10 cellular contexts compared by ENCODE assay signal in the genomic region with DNA sequence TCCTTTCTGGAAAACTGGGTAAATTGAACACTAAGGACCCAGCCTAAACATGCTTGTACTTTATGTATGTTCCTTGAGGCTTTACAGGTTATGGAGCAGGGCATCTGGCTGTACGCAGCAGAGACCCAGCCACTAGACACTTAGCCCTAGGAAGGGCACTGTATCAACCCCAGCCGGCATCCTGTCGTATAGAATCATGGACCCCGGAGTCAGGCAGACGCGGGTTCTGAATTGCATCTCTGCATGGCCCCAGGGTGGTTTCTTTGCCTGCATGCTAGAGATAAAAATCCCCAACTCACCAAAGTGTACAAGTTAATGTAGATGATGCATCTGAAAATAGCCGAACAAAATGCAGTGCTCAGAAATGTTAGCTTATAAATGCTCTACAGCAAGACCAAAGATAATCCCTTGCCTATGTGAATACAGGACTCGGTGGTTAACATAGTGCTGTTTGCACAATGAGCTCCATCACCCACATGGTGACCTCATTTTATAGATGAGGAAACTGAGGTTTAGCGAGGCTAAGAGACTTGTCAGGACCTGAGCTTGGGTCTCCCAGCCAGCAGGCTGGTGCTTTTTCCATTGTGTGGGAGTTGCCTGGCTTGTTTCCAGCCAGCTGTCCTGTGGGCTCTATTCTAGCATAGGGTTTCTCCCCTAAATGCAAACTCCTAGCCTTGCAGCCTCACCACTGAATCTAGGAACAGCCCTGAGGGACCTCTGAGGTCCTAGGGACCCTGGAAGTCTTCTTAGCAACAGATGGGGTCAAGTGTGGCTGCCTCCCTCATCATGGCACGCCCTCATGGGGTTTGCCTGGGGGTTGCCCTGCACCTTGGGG. TPM values are rescaled to one million over a fixed set of nuclear protein-coding genes. Genes with fewer than 3 reads are reported as not detected.
A peak's percentile ranks its signal among the peaks of the same experiment; 100 is the strongest.
DNase-seq lines count a peak whose midpoint lies in the region; ATAC-seq and TF ChIP-seq lines count a peak whose summit lies in the region.
"Had no signal": no experiment of that assay in that cellular context is flagged by ENCODE, and none has a peak within 500 bp of the region (broad histone marks: within the 10 kb centered on the region; RNA-seq: fewer than 3 reads in every experiment).

No MANE protein-coding gene starts in this region.

- H3K4me1 Mint-ChIP-seq in activated CD8-positive, alpha-beta T cell treated with anti-CD3 and anti-CD28 coated beads for 36 hours (ENCODE audit: low read depth), result peaks cover 72% of the 10 kb centered on the region
- H3K4me1 Mint-ChIP-seq in stimulated activated naive CD8-positive, alpha-beta T cell treated with anti-CD3 and anti-CD28 coated beads, Interleukin-15, amount 100 ng/mL, for 72 hours, result peaks cover 97% of the 10 kb centered on the region

- H3K4me3 Mint-ChIP-seq in activated CD8-positive, alpha-beta T cell treated with anti-CD3 and anti-CD28 coated beads for 36 hours, result peak overlapping the region; percentile 65
- H3K4me3 Mint-ChIP-seq in stimulated activated naive CD8-positive, alpha-beta T cell treated with anti-CD3 and anti-CD28 coated beads, Interleukin-15, amount 100 ng/mL, for 72 hours, result peak overlapping the region; percentile 84 to 86

- peaks cover 80% of the 10 kb centered on the region for H3K36me3 Mint-ChIP-seq in activated CD8-positive, alpha-beta T cell treated with anti-CD3 and anti-CD28 coated beads for 36 hours (ENCODE audit: low read depth)

- POLR2A ChIA-PET in activated CD8-positive, alpha-beta T cell treated with anti-CD3 and anti-CD28 coated beads for 36 hours (lab: Charles Lee), result interaction anchor here (0.6 to 2.3 kb wide), 5 partner anchors 9 to 137 kb away, joined by 3 to 11 read pairs (median 4); no protein-coding TSS in a partner anchor

- DNase-seq in activated effector memory CD4-positive, alpha-beta T cell treated with anti-CD3 and anti-CD28 coated beads, Interleukin-2, amount 50 U/mL, for 16 hours, result peak; percentile 87
- DNase-seq in activated effector memory CD4-positive, alpha-beta T cell treated with Interleukin-2 at 50 U/mL for 16 hours, result no peak
- peak; percentile 92 for DNase-seq in activated CD8-positive, alpha-beta T cell treated with anti-CD3 and anti-CD28 coated beads for 36 hours
- DNase-seq in islet precursor cell, result peak; percentile 42
- peak; percentile 60 to 89 for DNase-seq in stimulated activated naive CD8-positive, alpha-beta T cell treated with anti-CD3 and anti-CD28 coated beads, Interleukin-15, amount 100 ng/mL, for 72 hours
- DNase-seq in NCI-H1048 (lab: John Stamatoyannopoulos, UW), result no peak
- DNase-seq in NCI-H345 (lab: John Stamatoyannopoulos, UW), result no peak
- DNase-seq in NCI-H82 (lab: John Stamatoyannopoulos, UW), result no peak
- DNase-seq: adrenal gland, NCI-H526 treated with DMSO at 0.1 percent for 48 hours had no signal

- peak overlapping the region; percentile 98 for H3K27ac Mint-ChIP-seq in activated CD8-positive, alpha-beta T cell treated with anti-CD3 and anti-CD28 coated beads for 36 hours
- peak overlapping the region; percentile 89 to 99 for H3K27ac Mint-ChIP-seq in stimulated activated naive CD8-positive, alpha-beta T cell treated with anti-CD3 and anti-CD28 coated beads, Interleukin-15, amount 100 ng/mL, for 72 hours

- no peaks in the 10 kb centered on the region for H3K27me3 Mint-ChIP-seq in activated CD8-positive, alpha-beta T cell treated with anti-CD3 and anti-CD28 coated beads for 36 hours
- no peaks in the 10 kb centered on the region for H3K27me3 Mint-ChIP-seq in stimulated activated naive CD8-positive, alpha-beta T cell treated with anti-CD3 and anti-CD28 coated beads, Interleukin-15, amount 100 ng/mL, for 72 hours

- TF ChIP-seq CTCF in activated CD8-positive, alpha-beta T cell treated with anti-CD3 and anti-CD28 coated beads for 36 hours (IDR thresholded peaks at IDR 0.05), result no peak

- intact Hi-C loops in activated CD8-positive, alpha-beta T cell treated with anti-CD3 and anti-CD28 coated beads for 36 hours (cut with micrococcal nuclease), result no loop called here

- H3K9me3 Mint-ChIP-seq in activated CD8-positive, alpha-beta T cell treated with anti-CD3 and anti-CD28 coated beads for 36 hours, result no peaks in the 10 kb centered on the region
- no peaks in the 10 kb centered on the region for H3K9me3 Mint-ChIP-seq in stimulated activated naive CD8-positive, alpha-beta T cell treated with anti-CD3 and anti-CD28 coated beads, Interleukin-15, amount 100 ng/mL, for 72 hours

- peak; percentile 76 for ATAC-seq in activated CD8-positive, alpha-beta T cell treated with anti-CD3 and anti-CD28 coated beads for 36 hours
- peak; percentile 90 for ATAC-seq in stimulated activated naive CD8-positive, alpha-beta T cell treated with anti-CD3 and anti-CD28 coated beads, Interleukin-15, amount 100 ng/mL, for 72 hours

- CTCF ChIA-PET in activated CD8-positive, alpha-beta T cell treated with anti-CD3 and anti-CD28 coated beads for 36 hours (lab: Charles Lee), result interaction anchor here (0.8 to 1.5 kb wide), 5 partner anchors 9 to 208 kb away, joined by 3 to 5 read pairs (median 4); no protein-coding TSS in a partner anchor

RNA-seq across cellular contexts. Expression of gene CD6, which starts 7.3 kb away (rescaled TPM):
- total RNA-seq in activated CD8-positive, alpha-beta T cell treated with anti-CD3 and anti-CD28 coated beads for 36 hours, result 100 to 1,000 TPM; 196 to 201 TPM

RNA-seq across cellular contexts. Expression of gene SLC15A3, which starts 26.8 kb away (rescaled TPM):
- 1 to 10 TPM; 3.9 to 4.7 TPM for total RNA-seq in activated CD8-positive, alpha-beta T cell treated with anti-CD3 and anti-CD28 coated beads for 36 hours

RNA-seq across cellular contexts. Expression of gene TMEM132A, which starts 54.5 kb away (rescaled TPM):
- total RNA-seq in activated CD8-positive, alpha-beta T cell treated with anti-CD3 and anti-CD28 coated beads for 36 hours, result 1 to 10 TPM; 1.1 to 1.3 TPM

Comparison
In these comparisons a context has a peak if more than half of its experiments do, and no peak if none do; other contexts are left out.
1. DNase-seq: peak in activated effector memory CD4-positive, alpha-beta T cell treated with anti-CD3 and anti-CD28 coated beads, Interleukin-2, amount 50 U/mL, for 16 hours (single experiment), activated CD8-positive, alpha-beta T cell treated with anti-CD3 and anti-CD28 coated beads for 36 hours (single experiment), islet precursor cell (single experiment) and stimulated activated naive CD8-positive, alpha-beta T cell treated with anti-CD3 and anti-CD28 coated beads, Interleukin-15, amount 100 ng/mL, for 72 hours (2 of 2); none in activated effector memory CD4-positive, alpha-beta T cell treated with Interleukin-2 at 50 U/mL for 16 hours (single experiment), NCI-H1048 (single experiment), NCI-H345 (single experiment) and NCI-H82 (single experiment).